12 cellular contexts compared by ENCODE assay signal in genomic region chr17:80724723-80725388, GRCh38.
DNase-seq lines count a peak whose midpoint lies in the region; ATAC-seq and TF ChIP-seq lines count a peak whose summit lies in the region.
"Had no signal": no experiment of that assay in that cellular context is flagged by ENCODE, and none has a peak within 500 bp of the region (broad histone marks: within the 10 kb centered on the region; RNA-seq: fewer than 3 reads in every experiment).

No MANE protein-coding gene starts in this region.

- ATAC-seq in activated CD8-positive, alpha-beta T cell treated with anti-CD3 and anti-CD28 coated beads, Interleukin-2, amount 10 ng/mL, durations not matched to agents 7 days and 5 days, result no peak
- no peak for ATAC-seq in activated CD8-positive, alpha-beta T cell treated with anti-CD3 and anti-CD28 coated beads for 36 hours
- no peak for ATAC-seq in stimulated activated memory B cell treated with anti-CD40 and anti-IgM and Interleukin-4, amounts not matched to agents 10 μg/mL and 1 μg/mL and 100 μg/mL, for 72 hours
- ATAC-seq in HG03520 (IDR thresholded peaks at IDR 0.05; ENCODE audit: unreplicated experiment), result no peak
- ATAC-seq: T-cell had no signal

- POLR2A ChIA-PET in activated CD8-positive, alpha-beta T cell treated with anti-CD3 and anti-CD28 coated beads, Interleukin-2, amount 10 ng/mL, durations not matched to agents 7 days and 5 days (lab: Charles Lee), result no interaction called here
- POLR2A ChIA-PET in activated CD8-positive, alpha-beta T cell treated with anti-CD3 and anti-CD28 coated beads for 36 hours (lab: Charles Lee), result no interaction called here

- H3K27me3 Mint-ChIP-seq in activated CD8-positive, alpha-beta T cell treated with anti-CD3 and anti-CD28 coated beads, Interleukin-2, amount 10 ng/mL, durations not matched to agents 7 days and 5 days (ENCODE audit: low read depth), result no peaks in the 10 kb centered on the region
- H3K27me3 Mint-ChIP-seq in activated CD8-positive, alpha-beta T cell treated with anti-CD3 and anti-CD28 coated beads for 36 hours, result no peaks in the 10 kb centered on the region
- no peaks in the 10 kb centered on the region for H3K27me3 Mint-ChIP-seq in stimulated activated memory B cell treated with anti-CD40 and anti-IgM and Interleukin-4, amounts not matched to agents 10 μg/mL and 1 μg/mL and 100 μg/mL, for 72 hours
- H3K27me3 Mint-ChIP-seq: T-cell had no signal

- H3K4me1 Mint-ChIP-seq in activated CD8-positive, alpha-beta T cell treated with anti-CD3 and anti-CD28 coated beads, Interleukin-2, amount 10 ng/mL, durations not matched to agents 7 days and 5 days (ENCODE audit: low read depth), result peaks cover 63% of the 10 kb centered on the region
- H3K4me1 Mint-ChIP-seq in activated CD8-positive, alpha-beta T cell treated with anti-CD3 and anti-CD28 coated beads for 36 hours (ENCODE audit: low read depth), result peaks cover 34% of the 10 kb centered on the region
- H3K4me1 Mint-ChIP-seq in stimulated activated memory B cell treated with anti-CD40 and anti-IgM and Interleukin-4, amounts not matched to agents 10 μg/mL and 1 μg/mL and 100 μg/mL, for 72 hours, result peaks cover 49% of the 10 kb centered on the region

- H3K36me3 Mint-ChIP-seq in activated CD8-positive, alpha-beta T cell treated with anti-CD3 and anti-CD28 coated beads, Interleukin-2, amount 10 ng/mL, durations not matched to agents 7 days and 5 days (ENCODE audit: low read depth), result peaks cover 36% of the 10 kb centered on the region
- H3K36me3 Mint-ChIP-seq in activated CD8-positive, alpha-beta T cell treated with anti-CD3 and anti-CD28 coated beads for 36 hours (ENCODE audit: low read depth), result peaks cover 9% of the 10 kb centered on the region
- H3K36me3 Mint-ChIP-seq in stimulated activated memory B cell treated with anti-CD40 and anti-IgM and Interleukin-4, amounts not matched to agents 10 μg/mL and 1 μg/mL and 100 μg/mL, for 72 hours, result peaks cover 18% of the 10 kb centered on the region

- CTCF ChIA-PET in activated CD8-positive, alpha-beta T cell treated with anti-CD3 and anti-CD28 coated beads, Interleukin-2, amount 10 ng/mL, durations not matched to agents 7 days and 5 days (lab: Charles Lee), result no interaction called here
- CTCF ChIA-PET in activated CD8-positive, alpha-beta T cell treated with anti-CD3 and anti-CD28 coated beads for 36 hours (lab: Charles Lee), result interaction anchor here (0.9 kb wide), 1 partner anchor 11 kb away, joined by 3 read pairs; no protein-coding TSS in a partner anchor

- peak overlapping the region; percentile 12 for H3K27ac Mint-ChIP-seq in activated CD8-positive, alpha-beta T cell treated with anti-CD3 and anti-CD28 coated beads, Interleukin-2, amount 10 ng/mL, durations not matched to agents 7 days and 5 days
- no peak overlapping the region for H3K27ac Mint-ChIP-seq in activated CD8-positive, alpha-beta T cell treated with anti-CD3 and anti-CD28 coated beads for 36 hours
- H3K27ac Mint-ChIP-seq in stimulated activated memory B cell treated with anti-CD40 and anti-IgM and Interleukin-4, amounts not matched to agents 10 μg/mL and 1 μg/mL and 100 μg/mL, for 72 hours, result peak overlapping the region; percentile 39
- H3K27ac Mint-ChIP-seq: T-cell had no signal

- TF ChIP-seq CTCF in activated CD8-positive, alpha-beta T cell treated with anti-CD3 and anti-CD28 coated beads for 36 hours (IDR thresholded peaks at IDR 0.05), result no peak

- intact Hi-C loops in activated CD8-positive, alpha-beta T cell treated with anti-CD3 and anti-CD28 coated beads for 36 hours (cut with micrococcal nuclease), result no loop called here

- DNase-seq in activated CD8-positive, alpha-beta T cell treated with anti-CD3 and anti-CD28 coated beads, Interleukin-2, amount 10 ng/mL, durations not matched to agents 7 days and 5 days, result no peak
- no peak for DNase-seq in activated CD8-positive, alpha-beta T cell treated with anti-CD3 and anti-CD28 coated beads for 36 hours
- DNase-seq in SW480 (ENCODE audit: low spot score), result peak; percentile 53
- peak; percentile 47 for DNase-seq in foreskin melanocyte
- DNase-seq in NCI-H2107 (lab: John Stamatoyannopoulos, UW), result no peak
- no peak for DNase-seq in pons (ENCODE audit: low spot score)
- DNase-seq: activated T-cell treated with anti-CD3 and anti-CD28 coated beads for 4 hours, GOT3, immature natural killer cell, T-cell had no signal

- no peaks in the 10 kb centered on the region for H3K9me3 Mint-ChIP-seq in activated CD8-positive, alpha-beta T cell treated with anti-CD3 and anti-CD28 coated beads, Interleukin-2, amount 10 ng/mL, durations not matched to agents 7 days and 5 days (ENCODE audit: insufficient read depth)
- H3K9me3 Mint-ChIP-seq in activated CD8-positive, alpha-beta T cell treated with anti-CD3 and anti-CD28 coated beads for 36 hours, result no peaks in the 10 kb centered on the region
- no peaks in the 10 kb centered on the region for H3K9me3 Mint-ChIP-seq in stimulated activated memory B cell treated with anti-CD40 and anti-IgM and Interleukin-4, amounts not matched to agents 10 μg/mL and 1 μg/mL and 100 μg/mL, for 72 hours
- H3K9me3 Mint-ChIP-seq: T-cell had no signal

- H3K4me3 Mint-ChIP-seq in activated CD8-positive, alpha-beta T cell treated with anti-CD3 and anti-CD28 coated beads, Interleukin-2, amount 10 ng/mL, durations not matched to agents 7 days and 5 days, result no peak overlapping the region
- no peak overlapping the region for H3K4me3 Mint-ChIP-seq in activated CD8-positive, alpha-beta T cell treated with anti-CD3 and anti-CD28 coated beads for 36 hours
- peak overlapping the region; percentile 2 for H3K4me3 Mint-ChIP-seq in stimulated activated memory B cell treated with anti-CD40 and anti-IgM and Interleukin-4, amounts not matched to agents 10 μg/mL and 1 μg/mL and 100 μg/mL, for 72 hours
- H3K4me3 Mint-ChIP-seq: immature natural killer cell, T-cell had no signal

Comparison
In these comparisons a context has a peak if more than half of its experiments do, and no peak if none do; other contexts are left out.
1. DNase-seq: peak in SW480 (single experiment) and foreskin melanocyte (single experiment); none in activated CD8-positive, alpha-beta T cell treated with anti-CD3 and anti-CD28 coated beads, Interleukin-2, amount 10 ng/mL, durations not matched to agents 7 days and 5 days (single experiment), activated CD8-positive, alpha-beta T cell treated with anti-CD3 and anti-CD28 coated beads for 36 hours (single experiment), NCI-H2107 (single experiment) and pons (single experiment).